16 cellular contexts compared by ENCODE assay signal in genomic region chr11:61764606-61765260, GRCh38. TPM values are rescaled to one million over a fixed set of nuclear protein-coding genes. Genes with fewer than 3 reads are reported as not detected.
DNase-seq lines count a peak whose midpoint lies in the region; ATAC-seq and TF ChIP-seq lines count a peak whose summit lies in the region.
"Had no signal": no experiment of that assay in that cellular context is flagged by ENCODE, and none has a peak within 500 bp of the region (broad histone marks: within the 10 kb centered on the region; RNA-seq: fewer than 3 reads in every experiment).

No MANE protein-coding gene starts in this region.

- H3K36me3 Mint-ChIP-seq in WTC11 (no peaks in the 10 kb centered on the region), mesothelial cell of epicardium (no peaks in the 10 kb centered on the region)
- no peaks in the 10 kb centered on the region for H3K36me3 Mint-ChIP-seq in activated T-cell treated with anti-CD3 and anti-CD28 coated beads, Interleukin-2, amount 50 U/mL, for 24 hours (ENCODE audit: low read depth)

- H3K4me3 ChIP-seq in fibroblast of pulmonary artery (replicated peaks; ENCODE audit: low read depth, low read length) (no peak overlapping the region), uterus (no peak overlapping the region), osteoblast (ENCODE audit: insufficient read depth, low read length) (no peak overlapping the region)
- H3K4me3 ChIP-seq: suprapubic skin had no signal

- no peaks in the 10 kb centered on the region for H4K20me1 ChIP-seq in osteoblast (ENCODE audit: insufficient read depth, low read length)

- no peaks in the 10 kb centered on the region for H3K9me3 ChIP-seq in uterus
- H3K9me3 ChIP-seq in osteoblast (ENCODE audit: low read depth, low read length), result no peaks in the 10 kb centered on the region
- H3K9me3 ChIP-seq: BE2C, suprapubic skin had no signal

- DNase-seq in WTC11 (ENCODE audit: low spot score) (no peak), fibroblast of pulmonary artery (ENCODE audit: low read depth) (peak; percentile 77), mesothelial cell of epicardium (ENCODE audit: low spot score in 2 of 2, unreplicated experiment in 2 of 2) (no peak), uterus (peak; percentile 76 to 82), osteoblast (ENCODE audit: insufficient read length, low spot score, missing footprints) (no peak)
- DNase-seq in activated T-cell treated with anti-CD3 and anti-CD28 coated beads, Interleukin-2, amount 50 U/mL, for 24 hours, result no peak
- DNase-seq: activated effector memory CD4-positive, alpha-beta T cell treated with anti-CD3 and anti-CD28 coated beads, Interleukin-2, amount 50 U/mL, for 16 hours; BE2C; cortex of kidney; NCI-H1930; NCI-H510A treated with DMSO at 0.1 percent for 48 hours; nucleus accumbens; SHP77 treated with DMSO at 0.1 percent for 48 hours; stimulated activated CD4-positive, alpha-beta T cell treated with anti-CD3 and anti-CD28 coated beads, Interleukin-4, amount 100 ng/mL, for 24 hours had no signal

- H3K36me3 ChIP-seq in uterus (no peaks in the 10 kb centered on the region), osteoblast (ENCODE audit: insufficient read depth, low read length) (no peaks in the 10 kb centered on the region)
- H3K36me3 ChIP-seq: BE2C, suprapubic skin had no signal

- POLR2A ChIA-PET in WTC11 (lab: Charles Lee), result no interaction called here

- H2AFZ ChIP-seq in osteoblast (ENCODE audit: low read length), result no peak overlapping the region

- TF ChIP-seq POLR2A in uterus (IDR thresholded peaks at IDR 0.05), result peak in 1 of 2 donors; percentile 21

- ATAC-seq in WTC11 (peak; percentile 65), GM19455 (IDR thresholded peaks at IDR 0.05; ENCODE audit: unreplicated experiment) (no peak)

- peaks cover 10% of the 10 kb centered on the region for H3K4me1 Mint-ChIP-seq in WTC11
- peaks cover 73% of the 10 kb centered on the region for H3K4me1 Mint-ChIP-seq in mesothelial cell of epicardium
- H3K4me1 Mint-ChIP-seq in activated T-cell treated with anti-CD3 and anti-CD28 coated beads, Interleukin-2, amount 50 U/mL, for 24 hours (ENCODE audit: low read depth), result no peaks in the 10 kb centered on the region

- peaks cover 0 to 12% of the 10 kb centered on the region in 2 donors for H3K4me1 ChIP-seq in uterus
- no peaks in the 10 kb centered on the region for H3K4me1 ChIP-seq in osteoblast (ENCODE audit: insufficient read depth, low read length)
- H3K4me1 ChIP-seq: BE2C, suprapubic skin had no signal

- TF ChIP-seq CTCF in WTC11 (IDR thresholded peaks at IDR 0.05) (no peak), fibroblast of pulmonary artery (IDR thresholded peaks at IDR 0.05; ENCODE audit: low read length, missing control alignments) (no peak), mesothelial cell of epicardium (IDR thresholded peaks at IDR 0.05; ENCODE audit: unreplicated experiment) (no peak), uterus (IDR thresholded peaks at IDR 0.05) (no peak), osteoblast (IDR thresholded peaks at IDR 0.05; ENCODE audit: extremely low read depth, low read depth, low read length) (no peak)

- H3K9me3 Mint-ChIP-seq in WTC11, result no peaks in the 10 kb centered on the region
- no peaks in the 10 kb centered on the region for H3K9me3 Mint-ChIP-seq in mesothelial cell of epicardium
- H3K9me3 Mint-ChIP-seq in activated T-cell treated with anti-CD3 and anti-CD28 coated beads, Interleukin-2, amount 50 U/mL, for 24 hours, result no peaks in the 10 kb centered on the region

- H3K27me3 Mint-ChIP-seq in WTC11 (ENCODE audit: low read depth) (peaks cover 3% of the 10 kb centered on the region; the same call in 1 of the 2 replicates), mesothelial cell of epicardium (ENCODE audit: low read depth) (no peaks in the 10 kb centered on the region)
- H3K27me3 Mint-ChIP-seq in activated T-cell treated with anti-CD3 and anti-CD28 coated beads, Interleukin-2, amount 50 U/mL, for 24 hours, result no peaks in the 10 kb centered on the region

- H3K27me3 ChIP-seq in uterus (no peaks in the 10 kb centered on the region), osteoblast (ENCODE audit: insufficient read depth, low read length) (peaks cover 2% of the 10 kb centered on the region)
- H3K27me3 ChIP-seq: BE2C had no signal

- H3K4me3 Mint-ChIP-seq in WTC11 (no peak overlapping the region), mesothelial cell of epicardium (no peak overlapping the region)
- H3K4me3 Mint-ChIP-seq in activated T-cell treated with anti-CD3 and anti-CD28 coated beads, Interleukin-2, amount 50 U/mL, for 24 hours, result no peak overlapping the region

- intact Hi-C loops in uterus (cut with DNase I; ENCODE audit: low total_unique reads), result no loop called here

- H3K79me2 ChIP-seq in osteoblast (ENCODE audit: insufficient read depth, low read length), result no peaks in the 10 kb centered on the region

- no peak overlapping the region for H3K4me2 ChIP-seq in osteoblast (ENCODE audit: insufficient read depth, low read length)

- CTCF ChIA-PET in WTC11 (lab: Charles Lee), result interaction anchor here (0.6 to 6.3 kb wide), 10 partner anchors 10 to 31 kb away, joined by 3 to 42 read pairs (median 6); partner anchors contain the start of genes FEN1, MYRF and TMEM258

- no peak overlapping the region for H3K27ac Mint-ChIP-seq in WTC11
- peak overlapping the region; percentile 99 for H3K27ac Mint-ChIP-seq in mesothelial cell of epicardium
- H3K27ac Mint-ChIP-seq in activated T-cell treated with anti-CD3 and anti-CD28 coated beads, Interleukin-2, amount 50 U/mL, for 24 hours, result no peak overlapping the region

- H3K27ac ChIP-seq in uterus (peak overlapping the region; percentile 93 to 95), osteoblast (ENCODE audit: low read depth, low read length) (no peak overlapping the region)
- H3K27ac ChIP-seq: suprapubic skin had no signal

TF ChIP-seq in WTC11, 78 proteins besides CTCF, POLR2A, EP300 and RAD21:
- TF ChIP-seq ETV6 (CRISPR knock-in tag; IDR thresholded peaks at IDR 0.05), result no peak
- TF ChIP-seq ZBTB43 (CRISPR knock-in tag; IDR thresholded peaks at IDR 0.05), result no peak
- TF ChIP-seq SOX15 (CRISPR knock-in tag; IDR thresholded peaks at IDR 0.05), result no peak
- TF ChIP-seq, protein P1, sequence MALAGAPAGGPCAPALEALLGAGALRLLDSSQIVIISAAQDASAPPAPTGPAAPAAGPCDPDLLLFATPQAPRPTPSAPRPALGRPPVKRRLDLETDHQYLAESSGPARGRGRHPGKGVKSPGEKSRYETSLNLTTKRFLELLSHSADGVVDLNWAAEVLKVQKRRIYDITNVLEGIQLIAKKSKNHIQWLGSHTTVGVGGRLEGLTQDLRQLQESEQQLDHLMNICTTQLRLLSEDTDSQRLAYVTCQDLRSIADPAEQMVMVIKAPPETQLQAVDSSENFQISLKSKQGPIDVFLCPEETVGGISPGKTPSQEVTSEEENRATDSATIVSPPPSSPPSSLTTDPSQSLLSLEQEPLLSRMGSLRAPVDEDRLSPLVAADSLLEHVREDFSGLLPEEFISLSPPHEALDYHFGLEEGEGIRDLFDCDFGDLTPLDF (CRISPR knock-in tag; IDR thresholded peaks at IDR 0.05), result no peak
- no peak for TF ChIP-seq IRF2 (CRISPR knock-in tag; IDR thresholded peaks at IDR 0.05; ENCODE audit: borderline replicate concordance, low read depth)
- no peak for TF ChIP-seq ZNF425 (CRISPR knock-in tag; conservative IDR thresholded peaks at IDR 0.05)
- TF ChIP-seq OVOL2 (CRISPR knock-in tag; IDR thresholded peaks at IDR 0.05; ENCODE audit: borderline replicate concordance), result no peak

RNA-seq across cellular contexts. Expression of gene MYRF, which starts 12.3 kb away (rescaled TPM):
- total RNA-seq in WTC11 (2021) (4.9 to 5.9 TPM (median 5.2 TPM) in 3 replicates), mesothelial cell of epicardium (401 to 436 TPM (median 428 TPM) in 3 replicates), uterus (100 to 1,000 TPM in 1 of 4 donors, 10 to 100 TPM in 2, 1 to 10 TPM in 1; 6.4 to 106 (median 12.7) TPM), osteoblast (0.29 and 0.36 TPM in 2 replicates)

RNA-seq across cellular contexts. Expression of gene TMEM258, which starts 27.7 kb away (rescaled TPM):
- total RNA-seq in WTC11 (2021), result 175 to 192 TPM (median 190 TPM) in 3 replicates
- total RNA-seq in mesothelial cell of epicardium, result 139 to 154 TPM (median 148 TPM) in 3 replicates
- 10 to 100 TPM; 14.6 to 96.9 (median 38.7) TPM for total RNA-seq in uterus
- 63.3 and 81.9 TPM in 2 replicates for total RNA-seq in osteoblast

RNA-seq across cellular contexts. Expression of gene FEN1, which starts 28.0 kb away (rescaled TPM):
- total RNA-seq in WTC11 (2021) (72.3 to 96.3 TPM (median 73.2 TPM) in 3 replicates), mesothelial cell of epicardium (19.5 to 20.9 TPM (median 20.3 TPM) in 3 replicates), uterus (10 to 100 TPM in 1 of 4 donors, 1 to 10 TPM in 2, under 1 TPM in 1; 0.77 to 19.4 (median 6.8) TPM), osteoblast (7.7 and 9.0 TPM in 2 replicates)

RNA-seq across cellular contexts. Expression of gene FADS1, which starts 52.1 kb away (rescaled TPM):
- total RNA-seq in WTC11 (2021) (105 to 108 TPM (median 105 TPM) in 3 replicates), mesothelial cell of epicardium (108 to 115 TPM (median 108 TPM) in 3 replicates), uterus (10 to 100 TPM; 23.8 to 57.1 (median 38.3) TPM), osteoblast (303 and 323 TPM in 2 replicates)

Comparison
In these comparisons a context has a peak if more than half of its experiments do, and no peak if none do; other contexts are left out.
1. DNase-seq: peak in fibroblast of pulmonary artery (single experiment) and uterus (2 of 2); none in WTC11 (single experiment), mesothelial cell of epicardium (0 of 2), activated T-cell treated with anti-CD3 and anti-CD28 coated beads, Interleukin-2, amount 50 U/mL, for 24 hours (single experiment) and osteoblast (single experiment).